8 cellular contexts compared by ENCODE assay signal in the genomic region with DNA sequence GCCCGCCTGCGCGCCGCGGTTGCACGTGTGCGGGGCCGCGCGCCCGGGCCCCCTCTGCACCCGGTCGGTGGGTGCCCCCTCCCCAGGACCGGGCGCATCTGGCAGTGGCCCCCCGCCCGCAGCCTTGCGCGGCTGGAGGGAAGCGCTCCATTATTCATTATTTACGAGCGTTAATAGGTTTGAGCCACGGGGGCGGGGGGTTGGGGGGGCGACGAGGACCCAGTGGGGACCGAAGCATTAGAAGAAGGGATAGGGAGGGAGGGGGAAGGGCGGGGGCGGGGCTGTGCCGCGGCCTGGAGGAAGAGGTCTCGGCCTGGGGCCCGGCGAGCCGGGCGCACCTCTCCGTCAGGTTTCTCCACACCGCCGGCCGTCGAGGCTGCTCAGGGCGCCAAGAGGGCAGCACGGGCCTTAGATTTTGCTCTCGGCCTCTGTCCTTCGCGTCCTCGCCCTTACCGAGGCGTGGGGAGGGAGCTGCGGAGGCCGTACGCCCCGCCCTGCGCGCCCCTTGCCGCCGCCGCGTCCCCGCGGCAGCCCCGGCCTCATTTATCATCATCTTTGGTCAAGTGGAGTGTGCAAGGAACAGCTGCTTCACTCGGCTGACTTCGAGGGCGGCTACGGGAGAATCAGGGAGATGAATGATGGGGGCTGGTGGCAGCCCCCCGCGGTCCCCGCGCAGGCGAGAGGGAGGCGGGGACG. TPM values are rescaled to one million over a fixed set of nuclear protein-coding genes. Genes with fewer than 3 reads are reported as not detected.
DNase-seq lines count a peak whose midpoint lies in the region; ATAC-seq, FAIRE-seq and TF ChIP-seq lines count a peak whose summit lies in the region.

No MANE protein-coding gene starts in this region.

- POLR2A ChIA-PET in endothelial cell of umbilical vein (lab: Charles Lee): no interaction called here

- H3K27me3 Mint-ChIP-seq in CD14-positive monocyte (ENCODE audit: low read depth in 3 of 3) (peaks cover 42 to 57% (median 56%) of the 10 kb centered on the region in 3 donors), nephron (ENCODE audit: low read depth) (no peaks in the 10 kb centered on the region)

- H3K27ac Mint-ChIP-seq in CD14-positive monocyte (no peak overlapping the region), nephron (peak overlapping the region in 2 of 3 experiments; percentile 84 to 93)

- DNase-seq in CD14-positive monocyte (ENCODE audit: low spot score) (no peak), RWPE2 (ENCODE audit: low spot score) (no peak), endothelial cell of umbilical vein (ENCODE audit: low read depth, low spot score) (no peak), activated gamma-delta T cell treated with Interleukin-2 at 50 U/mL for 16 hours (no peak), posterior vena cava (ENCODE audit: low spot score) (no peak), NCI-H187 treated with DMSO at 0.1 percent for 48 hours (lab: John Stamatoyannopoulos, UW) (no peak)

- no peak overlapping the region for H3K9ac ChIP-seq in endothelial cell of umbilical vein (replicated peaks; ENCODE audit: extremely low read depth, insufficient read depth, low read length)

- peaks cover 27% of the 10 kb centered on the region for H3K4me1 Mint-ChIP-seq in CD14-positive monocyte
- peaks cover 64% of the 10 kb centered on the region for H3K4me1 Mint-ChIP-seq in nephron

- TF ChIP-seq CTCF in CD14-positive monocyte (IDR thresholded peaks at IDR 0.05) (no peak), RWPE2 (IDR thresholded peaks at IDR 0.05; ENCODE audit: poor library complexity, severe bottlenecking) (no peak), endothelial cell of umbilical vein (IDR thresholded peaks at IDR 0.05; ENCODE audit: extremely low read depth in 1 of 2, insufficient read depth in 1 of 2, low read depth in 1 of 2, low read length in 2 of 2) (no peak), nephron (IDR thresholded peaks at IDR 0.05; ENCODE audit: unreplicated experiment in 3 of 3) (no peak)

- intact Hi-C loops in CD14-positive monocyte (cut with micrococcal nuclease): no loop called here
- intact Hi-C loops in endothelial cell of umbilical vein (cut with micrococcal nuclease): loop anchor here (5.0 kb wide), 1 partner anchor 55 kb away; no protein-coding TSS in a partner anchor
- intact Hi-C loops in posterior vena cava (cut with DNase I): no loop called here

- H3K79me2 ChIP-seq in endothelial cell of umbilical vein (ENCODE audit: control insufficient read depth, insufficient read depth, low read length): peaks cover 2% of the 10 kb centered on the region

- H3K27ac ChIP-seq in RWPE2 (ENCODE audit: poor library complexity, severe bottlenecking): peak overlapping the region; percentile 75
- H3K27ac ChIP-seq in endothelial cell of umbilical vein (ENCODE audit: insufficient read depth, low read depth, low read length): no peak overlapping the region

- H4K20me1 ChIP-seq in endothelial cell of umbilical vein (replicated peaks; ENCODE audit: control insufficient read depth, extremely low read depth, insufficient read depth, low read length): peaks cover 3% of the 10 kb centered on the region

- CTCF ChIA-PET in endothelial cell of umbilical vein (lab: Charles Lee): interaction anchor here (1.5 kb wide), 1 partner anchor 95 kb away, joined by 3 read pairs; no protein-coding TSS in a partner anchor

- BruUV-seq in endothelial cell of umbilical vein (replicated peaks; lab: Mats Ljungman, UMichigan): no TSS peak

- no peak for FAIRE-seq in endothelial cell of umbilical vein (lab: Jason Lieb, UNC)

- H3K9me3 Mint-ChIP-seq in CD14-positive monocyte: peaks cover 0 to 7% (median 4%) of the 10 kb centered on the region in 7 donors
- no peaks in the 10 kb centered on the region for H3K9me3 Mint-ChIP-seq in nephron

- dilution Hi-C loops in endothelial cell of umbilical vein (cut with MboI; ENCODE audit: extremely low pct_ligation_motif_present, low sequenced_read_pairs): no loop called here

- H3K27me3 ChIP-seq in RWPE2 (ENCODE audit: insufficient read depth, poor library complexity, severe bottlenecking) (no peaks in the 10 kb centered on the region), endothelial cell of umbilical vein (ENCODE audit: control insufficient read depth in 2 of 2, insufficient read depth in 2 of 2, low read length in 2 of 2) (no peaks in the 10 kb centered on the region)

- H3K4me3 ChIP-seq in RWPE2 (ENCODE audit: severe bottlenecking): peak overlapping the region; percentile 34
- H3K4me3 ChIP-seq in endothelial cell of umbilical vein (replicated peaks in 1 of 3; ENCODE audit: insufficient read depth in 1 of 3, low read depth in 1 of 3, low read length in 3 of 3): peak overlapping the region; percentile 25 to 30 (median 26)

- H3K4me2 ChIP-seq in endothelial cell of umbilical vein (ENCODE audit: insufficient read depth, low read length): peak overlapping the region; percentile 63

- H3K4me1 ChIP-seq in RWPE2 (ENCODE audit: insufficient read depth, poor library complexity, severe bottlenecking) (peaks cover 19% of the 10 kb centered on the region), endothelial cell of umbilical vein (ENCODE audit: control insufficient read depth, extremely low read depth, insufficient read depth, low read length) (peaks cover 30% of the 10 kb centered on the region)

- no peak for TF ChIP-seq POLR2A in endothelial cell of umbilical vein (IDR thresholded peaks at IDR 0.05; ENCODE audit: low read depth, low read length)

- no peaks in the 10 kb centered on the region for H3K36me3 ChIP-seq in RWPE2 (ENCODE audit: low read depth)
- peaks cover 0 to 5% of the 10 kb centered on the region in 2 experiments for H3K36me3 ChIP-seq in endothelial cell of umbilical vein (ENCODE audit: control insufficient read depth in 2 of 2, extremely low read depth in 1 of 2, insufficient read depth in 2 of 2, low read length in 2 of 2)

- H2AFZ ChIP-seq in endothelial cell of umbilical vein (ENCODE audit: low read depth, low read length): no peak overlapping the region

- H3K4me3 Mint-ChIP-seq in CD14-positive monocyte (peak overlapping the region; percentile 63 to 86), nephron (peak overlapping the region; percentile 84 to 87 (median 86))

- H3K9me3 ChIP-seq in RWPE2 (ENCODE audit: severe bottlenecking) (no peaks in the 10 kb centered on the region), endothelial cell of umbilical vein (replicated peaks; ENCODE audit: control insufficient read depth, insufficient read depth, low read length) (no peaks in the 10 kb centered on the region)

- peaks cover 4 to 5% of the 10 kb centered on the region in 2 donors for H3K36me3 Mint-ChIP-seq in CD14-positive monocyte
- no peaks in the 10 kb centered on the region for H3K36me3 Mint-ChIP-seq in nephron (ENCODE audit: low read depth)

- H3K9me1 ChIP-seq in endothelial cell of umbilical vein (replicated peaks; ENCODE audit: control insufficient read depth, extremely low read depth, insufficient read depth, low read length): no peaks in the 10 kb centered on the region

- ATAC-seq in GM21447 (IDR thresholded peaks at IDR 0.05; ENCODE audit: unreplicated experiment): peak; percentile 5
- ATAC-seq in RWPE2 (ENCODE audit: low read depth): peak; percentile 6

TF ChIP-seq in endothelial cell of umbilical vein, 7 proteins besides CTCF, POLR2A, EP300 and RAD21:
- TF ChIP-seq EZH2 (IDR thresholded peaks at IDR 0.05; ENCODE audit: borderline replicate concordance, low read depth, low read length, severe bottlenecking): peak; percentile 27
- no peak for TF ChIP-seq POLR2AphosphoS5 (IDR thresholded peaks at IDR 0.05; ENCODE audit: insufficient read depth, low read depth, low read length)

RNA-seq across cellular contexts. Expression of gene SREBF1, which starts 54.2 kb away (rescaled TPM):
- 10 to 100 TPM in 1 of 2 donors, 1 to 10 TPM in 1; 7.6 to 10.5 TPM for polyA plus RNA-seq in CD14-positive monocyte
- total RNA-seq in endothelial cell of umbilical vein: 109 and 117 TPM in 2 replicates
- 50.4 and 66.3 TPM in 2 replicates for polyA plus RNA-seq in endothelial cell of umbilical vein
- 22.4 and 31.8 TPM in 2 replicates for polyA plus RNA-seq in endothelial cell of umbilical vein (2011; cell fraction: cytosol; rRNA removed)
- polyA plus RNA-seq in endothelial cell of umbilical vein (2011; cell fraction: nucleus; rRNA removed): 139 and 174 TPM in 2 replicates
- polyA plus RNA-seq in endothelial cell of umbilical vein (2012): 64.9 and 76.2 TPM in 2 replicates
- 51.5 and 65.4 TPM in 2 replicates for polyA minus RNA-seq in endothelial cell of umbilical vein
- polyA minus RNA-seq in endothelial cell of umbilical vein (2011; cell fraction: cytosol; rRNA and poly(A)+ RNA removed): 114 TPM
- 78.3 and 98.8 TPM in 2 replicates for polyA minus RNA-seq in endothelial cell of umbilical vein (2011; cell fraction: nucleus; rRNA and poly(A)+ RNA removed)
- 10 to 100 TPM; 29.3 to 62.7 TPM for total RNA-seq in posterior vena cava

Comparison
In these comparisons a context has a peak if more than half of its experiments do, and no peak if none do; other contexts are left out.
1. H3K27ac Mint-ChIP-seq: peak in nephron (2 of 3); none in CD14-positive monocyte (0 of 7).